9 cellular contexts compared by ENCODE assay signal in the genomic region with DNA sequence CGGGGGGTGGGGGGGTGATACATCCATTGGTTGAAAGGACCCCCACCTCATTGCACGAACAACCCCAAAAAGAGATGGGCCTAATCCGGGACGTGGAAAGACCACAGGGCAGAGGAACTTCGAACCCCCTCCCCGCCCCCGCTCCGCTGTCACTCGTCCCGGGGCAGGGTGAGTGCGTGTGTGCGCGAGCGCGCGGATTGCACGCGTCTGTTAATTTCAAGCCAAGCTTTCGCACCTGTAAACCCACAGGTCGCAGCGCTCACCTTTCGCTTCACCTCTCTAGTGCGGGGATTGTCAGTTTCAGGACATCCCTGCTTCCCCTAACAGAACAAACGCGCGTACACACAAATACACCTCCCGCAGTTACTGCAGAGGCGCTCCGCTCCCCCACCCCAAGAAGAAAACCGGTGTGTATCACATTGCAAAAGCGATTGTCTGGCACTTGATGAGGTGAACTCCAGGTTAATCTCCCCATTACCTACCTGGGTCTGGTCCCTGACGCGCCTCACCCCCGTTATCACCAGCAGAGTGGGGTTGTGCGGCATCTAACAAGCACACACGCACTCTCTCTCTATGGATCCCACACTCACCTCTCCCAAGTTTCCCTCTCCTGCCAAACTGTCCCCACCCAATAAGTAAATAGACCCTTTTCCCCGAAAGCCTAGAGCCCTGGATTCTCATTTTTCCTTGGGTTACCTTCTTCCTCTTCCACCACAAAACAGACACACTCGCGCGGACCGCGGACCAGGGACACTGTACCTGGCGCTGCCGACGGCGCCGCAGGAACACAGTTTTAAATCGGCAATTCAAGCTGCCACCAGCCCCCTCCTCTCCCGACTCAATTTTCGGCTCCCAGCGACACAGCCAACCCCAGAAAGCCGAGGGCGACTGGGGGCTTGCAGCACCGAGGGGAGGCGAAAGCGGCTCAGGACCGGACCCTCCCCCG. TPM values are rescaled to one million over a fixed set of nuclear protein-coding genes. Genes with fewer than 3 reads are reported as not detected.
DNase-seq lines count a peak whose midpoint lies in the region; ATAC-seq and TF ChIP-seq lines count a peak whose summit lies in the region.
"Had no signal": no experiment of that assay in that cellular context is flagged by ENCODE, and none has a peak within 500 bp of the region (broad histone marks: within the 10 kb centered on the region; RNA-seq: fewer than 3 reads in every experiment).

No MANE protein-coding gene starts in this region.

- 11 to 18% methylated on average over 7 to 56 of the region's 58 CpGs for WGBS in transverse colon (ENCODE audit: low coverage in 1 of 2), 2 donors

- no peak for ATAC-seq in memory B cell (ENCODE audit: low read depth)
- ATAC-seq in HG03460 (IDR thresholded peaks at IDR 0.05; ENCODE audit: unreplicated experiment), result no peak

- peaks cover 74% of the 10 kb centered on the region for H3K27me3 ChIP-seq in transverse colon

- intact Hi-C loops in transverse colon (cut with DNase I; ENCODE audit: low total_unique reads), result no loop called here

- peaks cover 7% of the 10 kb centered on the region for H3K36me3 Mint-ChIP-seq in memory B cell

- in situ Hi-C loops in astrocyte of the cerebellum (cut with HindIII; ENCODE audit: low sequenced_read_pairs), result loop anchor here (25.0 kb wide), 1 partner anchor 334 kb away; no protein-coding TSS in a partner anchor
- in situ Hi-C loops in transverse colon (cut with MboI; ENCODE audit: low pct_ligation_motif_present in 1 of 4, low pct_unique_long_range_greater_than_20kb in 1 of 4, low sequenced_read_pairs in 3 of 4), result loop anchor here in 3 of 4 donors (10.0 to 25.0 kb wide), 4 partner anchors 222 to 591 kb away; no protein-coding TSS in a partner anchor

- no peaks in the 10 kb centered on the region for H3K36me3 ChIP-seq in transverse colon

- TF ChIP-seq POLR2A in transverse colon (IDR thresholded peaks at IDR 0.05), result no peak

- H3K9me3 Mint-ChIP-seq in memory B cell, result peaks cover 5% of the 10 kb centered on the region

- no peak overlapping the region for H3K27ac Mint-ChIP-seq in memory B cell

- peak overlapping the region; percentile 29 for H3K4me3 Mint-ChIP-seq in memory B cell

- H3K4me1 Mint-ChIP-seq in memory B cell, result peaks cover 30% of the 10 kb centered on the region

- H3K4me1 ChIP-seq in transverse colon, result peaks cover 44 to 76% (median 64%) of the 10 kb centered on the region in 4 donors

- TF ChIP-seq CTCF in astrocyte of the cerebellum (IDR thresholded peaks at IDR 0.05; ENCODE audit: low read depth, low read length, missing control alignments) (no peak), transverse colon (IDR thresholded peaks at IDR 0.05) (no peak)

- no peaks in the 10 kb centered on the region for H3K9me3 ChIP-seq in transverse colon

- H3K27me3 Mint-ChIP-seq in memory B cell, result peaks cover 39% of the 10 kb centered on the region

- H3K4me3 ChIP-seq in astrocyte of the cerebellum (ENCODE audit: low read depth, low read length) (peak overlapping the region; percentile 10), transverse colon (peak overlapping the region in 3 of 4 donors; percentile 10 to 36 (median 19))

- peak; percentile 53 for DNase-seq in activated effector memory CD4-positive, alpha-beta T cell treated with anti-CD3 and anti-CD28 coated beads, Interleukin-2, amount 50 U/mL, for 16 hours
- DNase-seq in activated effector memory CD4-positive, alpha-beta T cell treated with Interleukin-2 at 50 U/mL for 16 hours, result no peak
- no peak for DNase-seq in astrocyte of the cerebellum (ENCODE audit: low read depth)
- peak in 1 of 2 donors; percentile 8 for DNase-seq in memory B cell (ENCODE audit: low spot score in 2 of 2)
- no peak for DNase-seq in transverse colon
- no peak for DNase-seq in NCI-H1092 treated with DMSO at 0.1 percent for 48 hours (lab: John Stamatoyannopoulos, UW)
- DNase-seq in NCI-H1694 treated with DMSO at 0.1 percent for 48 hours (lab: John Stamatoyannopoulos, UW), result no peak

- no peak overlapping the region for H3K27ac ChIP-seq in transverse colon
- H3K27ac ChIP-seq: VCaP had no signal

- no peak for TF ChIP-seq EP300 in transverse colon (IDR thresholded peaks at IDR 0.05; ENCODE audit: low read depth)

RNA-seq across cellular contexts. Expression of gene CYP26B1, which starts 1.0 kb away (rescaled TPM):
- 1 to 10 TPM in 3 of 4 donors, not detected in 1; 1.5 to 5.2 (median 2.4) TPM for total RNA-seq in transverse colon
